In genomic region chr20:50931048-50931305, GRCh38 we compare ENCODE assay signal across 8 cellular contexts. TPM values are rescaled to one million over a fixed set of nuclear protein-coding genes. Genes with fewer than 3 reads are reported as not detected.
A peak's percentile ranks its signal among the peaks of the same experiment; 100 is the strongest.
DNase-seq lines count a peak whose midpoint lies in the region; ATAC-seq, FAIRE-seq and TF ChIP-seq lines count a peak whose summit lies in the region.

No MANE protein-coding gene starts in this region.

- H2AFZ ChIP-seq in hepatocyte, result no peak overlapping the region
- H2AFZ ChIP-seq in smooth muscle cell (ENCODE audit: low read depth), result no peak overlapping the region

- TF ChIP-seq CTCF in AG10803 (conservative IDR thresholded peaks at IDR 0.05; ENCODE audit: low read length) (no peak), hepatocyte (IDR thresholded peaks at IDR 0.05; ENCODE audit: poor library complexity) (no peak), smooth muscle cell (IDR thresholded peaks at IDR 0.05; ENCODE audit: borderline replicate concordance, insufficient read depth, poor library complexity, severe bottlenecking) (no peak)

- peaks cover 42% of the 10 kb centered on the region for H3F3A ChIP-seq in smooth muscle cell (ENCODE audit: low read depth)

- H3K4me2 ChIP-seq in hepatocyte, result peak overlapping the region; percentile 83
- H3K4me2 ChIP-seq in smooth muscle cell, result peak overlapping the region; percentile 83

- H3K9me3 ChIP-seq in hepatocyte (ENCODE audit: low read depth) (no peaks in the 10 kb centered on the region), smooth muscle cell (replicated peaks; ENCODE audit: low read depth) (no peaks in the 10 kb centered on the region)

- peak overlapping the region; percentile 89 for H3K9ac ChIP-seq in smooth muscle cell (ENCODE audit: low read depth)

- H3K79me2 ChIP-seq in hepatocyte (peaks cover 45% of the 10 kb centered on the region), smooth muscle cell (ENCODE audit: low read depth) (peaks cover 46% of the 10 kb centered on the region)

- H3K4me3 ChIP-seq in AG10803 (ENCODE audit: low read length) (peak overlapping the region; percentile 66), hepatocyte (peak overlapping the region; percentile 72), smooth muscle cell (peak overlapping the region; percentile 61)

- H3K27me3 ChIP-seq in hepatocyte, result no peaks in the 10 kb centered on the region
- H3K27me3 ChIP-seq in smooth muscle cell (ENCODE audit: low read depth), result no peaks in the 10 kb centered on the region

- ATAC-seq in HG03439 (IDR thresholded peaks at IDR 0.05; ENCODE audit: unreplicated experiment), result peak; percentile 23

- FAIRE-seq in GM19239 (lab: Jason Lieb, UNC), result no peak

- H3K4me1 ChIP-seq in hepatocyte (ENCODE audit: insufficient read depth), result peaks cover 31% of the 10 kb centered on the region
- H3K4me1 ChIP-seq in smooth muscle cell (ENCODE audit: low read depth), result peaks cover 31% of the 10 kb centered on the region

- DNase-seq in AG10803 (ENCODE audit: low read depth) (no peak), GM19239 (ENCODE audit: insufficient read length, low spot score) (peak; percentile 36), hepatocyte (ENCODE audit: low spot score) (no peak), smooth muscle cell (lab: John Stamatoyannopoulos, UW; ENCODE audit: unreplicated experiment) (no peak), D341Med (ENCODE audit: low spot score) (no peak), dedifferentiated amniotic fluid mesenchymal stem cell (ENCODE audit: extremely low spot score) (no peak)
- peak; percentile 77 for DNase-seq in activated naive CD4-positive, alpha-beta T cell treated with anti-CD3 and anti-CD28 coated beads, Interleukin-2, amount 50 U/mL, for 16 hours

- H3K36me3 ChIP-seq in hepatocyte (replicated peaks; ENCODE audit: insufficient read depth, low read depth) (no peaks in the 10 kb centered on the region), smooth muscle cell (ENCODE audit: low read depth) (peaks cover 17% of the 10 kb centered on the region)

- H3K27ac ChIP-seq in hepatocyte (peak overlapping the region; percentile 100), smooth muscle cell (ENCODE audit: low read depth) (peak overlapping the region; percentile 95)

- WGBS in hepatocyte (ENCODE audit: low lambda C conversion rate, missing lambda C conversion rate), result no CpG with 5 or more reads among the region's 27 CpGs
- 0% methylated on average over 10 of the region's 27 CpGs for whole genome bisulfite sequencing in smooth muscle cell (ENCODE audit: low lambda C conversion rate)

- H4K20me1 ChIP-seq in hepatocyte (ENCODE audit: insufficient read depth, poor library complexity, severe bottlenecking) (peaks cover 40% of the 10 kb centered on the region), smooth muscle cell (ENCODE audit: low read depth) (peaks cover 42% of the 10 kb centered on the region)

- no peaks in the 10 kb centered on the region for H3K9me2 ChIP-seq in hepatocyte (replicated peaks; ENCODE audit: insufficient read depth)

RNA-seq across cellular contexts. Expression of gene ADNP, which starts 0.3 kb away (rescaled TPM):
- total RNA-seq in hepatocyte (43.7 and 44.3 TPM in 2 replicates), smooth muscle cell (54.9 and 57.4 TPM in 2 replicates)
- polyA plus RNA-seq in hepatocyte (12.5 and 13.1 TPM in 2 replicates), smooth muscle cell (14.2 and 15.3 TPM in 2 replicates)

RNA-seq across cellular contexts. Expression of gene DPM1, which starts 27.4 kb away (rescaled TPM):
- total RNA-seq in hepatocyte (84.3 and 85.0 TPM in 2 replicates), smooth muscle cell (141 and 148 TPM in 2 replicates)
- polyA plus RNA-seq in hepatocyte (72.9 and 77.8 TPM in 2 replicates), smooth muscle cell (89.1 and 104 TPM in 2 replicates)

RNA-seq across cellular contexts. Expression of gene MOCS3, which starts 27.6 kb away (rescaled TPM):
- 7.7 and 8.6 TPM in 2 replicates for total RNA-seq in hepatocyte
- 4.0 and 5.5 TPM in 2 replicates for polyA plus RNA-seq in hepatocyte
- 3.7 and 5.2 TPM in 2 replicates for total RNA-seq in smooth muscle cell
- polyA plus RNA-seq in smooth muscle cell, result 3.2 and 3.7 TPM in 2 replicates

Comparison
In these comparisons a context has a peak if more than half of its experiments do, and no peak if none do; other contexts are left out.
1. DNase-seq: peak in GM19239 (single experiment) and activated naive CD4-positive, alpha-beta T cell treated with anti-CD3 and anti-CD28 coated beads, Interleukin-2, amount 50 U/mL, for 16 hours (single experiment); none in AG10803 (single experiment), hepatocyte (single experiment), smooth muscle cell (single experiment), D341Med (single experiment) and dedifferentiated amniotic fluid mesenchymal stem cell (single experiment).
2. Peak in every context shown above with its lines, with median percentiles within 50 percentile points of each other: H3K4me3 ChIP-seq.